2 cellular contexts compared by ENCODE assay signal in the genomic region with DNA sequence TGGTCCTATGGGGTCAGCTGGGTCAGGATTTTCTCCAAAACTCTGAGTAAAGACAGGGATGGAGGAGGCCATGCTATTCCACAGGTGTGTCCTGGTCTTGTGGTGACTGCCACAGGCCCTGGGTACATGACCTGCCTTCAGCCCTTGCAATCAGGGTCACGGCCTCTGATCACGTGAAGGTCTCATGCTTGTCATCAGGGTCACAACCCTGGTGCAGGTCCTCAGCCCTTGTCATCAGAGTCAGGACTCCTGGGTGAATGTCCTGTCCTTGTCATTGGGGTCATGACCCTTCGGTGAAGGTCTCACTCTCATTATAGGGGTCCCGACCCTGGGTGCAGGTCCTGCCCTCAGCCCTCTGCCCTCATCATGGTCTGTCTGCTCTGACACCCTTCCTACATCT.
TF ChIP-seq lines count a peak whose summit lies in the region.

No MANE protein-coding gene starts in this region.

TF ChIP-seq in K562, 482 proteins besides CTCF, POLR2A, EP300 and RAD21:
- peak; percentile 10; the same call in 1 of the 2 replicates for TF ChIP-seq ESRRA (IDR thresholded peaks at IDR 0.05; ENCODE audit: borderline replicate concordance, low read depth)
- TF ChIP-seq ZNF699 (CRISPR knock-in tag; IDR thresholded peaks at IDR 0.05; ENCODE audit: insufficient replicate concordance), result no peak
- TF ChIP-seq NR2C1 (IDR thresholded peaks at IDR 0.05), result no peak
- peak; percentile 29; the same call in 1 of the 2 replicates for TF ChIP-seq NR2C1 (tag; IDR thresholded peaks at IDR 0.05)
- no peak for TF ChIP-seq ZNF436 (CRISPR knock-in tag; IDR thresholded peaks at IDR 0.05)
- TF ChIP-seq YY1 (IDR thresholded peaks at IDR 0.05; ENCODE audit: borderline replicate concordance in 1 of 3, control insufficient read depth in 1 of 3, extremely low read depth in 1 of 3, insufficient read depth in 3 of 3, insufficient read length in 1 of 3, insufficient replicate concordance in 2 of 3, low read depth in 1 of 3, low read length in 2 of 3), result no peak
- no peak for TF ChIP-seq SMAD1 (IDR thresholded peaks at IDR 0.05; ENCODE audit: low read depth, low read length, partially characterized antibody)
- TF ChIP-seq, protein P1, sequence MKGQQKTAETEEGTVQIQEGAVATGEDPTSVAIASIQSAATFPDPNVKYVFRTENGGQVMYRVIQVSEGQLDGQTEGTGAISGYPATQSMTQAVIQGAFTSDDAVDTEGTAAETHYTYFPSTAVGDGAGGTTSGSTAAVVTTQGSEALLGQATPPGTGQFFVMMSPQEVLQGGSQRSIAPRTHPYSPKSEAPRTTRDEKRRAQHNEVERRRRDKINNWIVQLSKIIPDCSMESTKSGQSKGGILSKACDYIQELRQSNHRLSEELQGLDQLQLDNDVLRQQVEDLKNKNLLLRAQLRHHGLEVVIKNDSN (CRISPR knock-in tag; IDR thresholded peaks at IDR 0.05), result peak; percentile 52
- TF ChIP-seq MTA2 (IDR thresholded peaks at IDR 0.05; ENCODE audit: low read depth), result no peak

TF ChIP-seq in H1, 55 proteins besides CTCF, POLR2A, EP300 and RAD21:
- TF ChIP-seq JUN (IDR thresholded peaks at IDR 0.05; ENCODE audit: low read depth, low read length) (no peak), EZH2 (IDR thresholded peaks at IDR 0.05; ENCODE audit: low read depth, low read length, severe bottlenecking) (no peak), ZNF274 (IDR thresholded peaks at IDR 0.05; ENCODE audit: borderline replicate concordance, extremely low read depth, low read length) (no peak), KDM4A (IDR thresholded peaks at IDR 0.05; ENCODE audit: low read depth, low read length, severe bottlenecking) (no peak), EGR1 (IDR thresholded peaks at IDR 0.05; ENCODE audit: borderline replicate concordance, low read depth, low read length) (no peak), HDAC2 (IDR thresholded peaks at IDR 0.05; ENCODE audit: borderline replicate concordance in 1 of 2, low read depth in 2 of 2, low read length in 2 of 2) (no peak), SAP30 (IDR thresholded peaks at IDR 0.05; ENCODE audit: insufficient read depth, insufficient replicate concordance, low read length) (no peak), SIN3A (conservative IDR thresholded peaks at IDR 0.05 in 1 of 2, IDR thresholded peaks at IDR 0.05 in 1 of 2; ENCODE audit: low read depth in 1 of 2, low read length in 2 of 2) (no peak), ASH2L (IDR thresholded peaks at IDR 0.05; ENCODE audit: low read length) (no peak), TEAD4 (IDR thresholded peaks at IDR 0.05; ENCODE audit: low read depth, low read length) (no peak), KDM5A (IDR thresholded peaks at IDR 0.05; ENCODE audit: low read length) (no peak), RXRA (IDR thresholded peaks at IDR 0.05; ENCODE audit: insufficient read depth, low read depth, low read length) (no peak), CHD2 (IDR thresholded peaks at IDR 0.05; ENCODE audit: low read length) (no peak)
- TF ChIP-seq, protein P2, sequence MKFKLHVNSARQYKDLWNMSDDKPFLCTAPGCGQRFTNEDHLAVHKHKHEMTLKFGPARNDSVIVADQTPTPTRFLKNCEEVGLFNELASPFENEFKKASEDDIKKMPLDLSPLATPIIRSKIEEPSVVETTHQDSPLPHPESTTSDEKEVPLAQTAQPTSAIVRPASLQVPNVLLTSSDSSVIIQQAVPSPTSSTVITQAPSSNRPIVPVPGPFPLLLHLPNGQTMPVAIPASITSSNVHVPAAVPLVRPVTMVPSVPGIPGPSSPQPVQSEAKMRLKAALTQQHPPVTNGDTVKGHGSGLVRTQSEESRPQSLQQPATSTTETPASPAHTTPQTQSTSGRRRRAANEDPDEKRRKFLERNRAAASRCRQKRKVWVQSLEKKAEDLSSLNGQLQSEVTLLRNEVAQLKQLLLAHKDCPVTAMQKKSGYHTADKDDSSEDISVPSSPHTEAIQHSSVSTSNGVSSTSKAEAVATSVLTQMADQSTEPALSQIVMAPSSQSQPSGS (IDR thresholded peaks at IDR 0.05; ENCODE audit: low read length), result no peak
- TF ChIP-seq, protein P3, sequence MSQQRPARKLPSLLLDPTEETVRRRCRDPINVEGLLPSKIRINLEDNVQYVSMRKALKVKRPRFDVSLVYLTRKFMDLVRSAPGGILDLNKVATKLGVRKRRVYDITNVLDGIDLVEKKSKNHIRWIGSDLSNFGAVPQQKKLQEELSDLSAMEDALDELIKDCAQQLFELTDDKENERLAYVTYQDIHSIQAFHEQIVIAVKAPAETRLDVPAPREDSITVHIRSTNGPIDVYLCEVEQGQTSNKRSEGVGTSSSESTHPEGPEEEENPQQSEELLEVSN (IDR thresholded peaks at IDR 0.05), result no peak
- TF ChIP-seq, protein P4, sequence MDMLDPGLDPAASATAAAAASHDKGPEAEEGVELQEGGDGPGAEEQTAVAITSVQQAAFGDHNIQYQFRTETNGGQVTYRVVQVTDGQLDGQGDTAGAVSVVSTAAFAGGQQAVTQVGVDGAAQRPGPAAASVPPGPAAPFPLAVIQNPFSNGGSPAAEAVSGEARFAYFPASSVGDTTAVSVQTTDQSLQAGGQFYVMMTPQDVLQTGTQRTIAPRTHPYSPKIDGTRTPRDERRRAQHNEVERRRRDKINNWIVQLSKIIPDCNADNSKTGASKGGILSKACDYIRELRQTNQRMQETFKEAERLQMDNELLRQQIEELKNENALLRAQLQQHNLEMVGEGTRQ (IDR thresholded peaks at IDR 0.05; ENCODE audit: low read length), result no peak
